21 cellular contexts compared by ENCODE assay signal in the genomic region with DNA sequence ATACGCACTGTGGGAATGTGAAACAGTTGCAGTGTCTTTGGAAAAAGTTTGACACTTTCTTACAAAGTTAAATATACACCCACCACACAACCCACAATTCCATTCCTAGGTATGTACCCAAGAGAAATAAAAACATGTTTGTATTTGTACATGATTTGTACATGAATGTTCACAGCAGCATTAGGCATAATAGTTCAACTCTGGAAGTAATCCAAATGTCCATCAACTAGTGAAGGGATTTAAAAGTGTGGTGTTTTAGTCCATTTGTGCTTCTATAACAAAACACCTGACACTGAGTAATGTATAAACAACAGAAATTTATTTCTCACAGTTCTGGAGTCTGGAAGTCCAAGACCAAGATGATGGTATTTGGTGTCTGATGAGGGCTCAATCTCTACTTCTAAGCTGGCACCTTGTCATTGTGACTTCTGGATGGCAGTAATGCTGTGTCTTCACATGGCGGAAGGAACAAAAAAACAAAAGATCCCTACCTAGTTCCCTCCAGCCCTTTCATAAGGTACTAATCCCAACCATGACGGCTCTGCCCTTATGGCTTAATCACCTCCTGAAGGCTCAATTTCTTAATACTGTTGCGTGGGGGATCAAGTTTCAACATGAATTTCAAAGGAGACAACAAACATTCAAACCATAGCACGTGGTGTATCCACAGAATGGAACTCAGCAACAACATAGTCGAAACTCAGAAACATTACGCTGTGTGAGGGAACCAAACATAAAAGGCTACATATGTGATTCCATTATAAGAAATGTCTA.
DNase-seq lines count a peak whose midpoint lies in the region; ATAC-seq and TF ChIP-seq lines count a peak whose summit lies in the region.
"Had no signal": no experiment of that assay in that cellular context is flagged by ENCODE, and none has a peak within 500 bp of the region (broad histone marks: within the 10 kb centered on the region; RNA-seq: fewer than 3 reads in every experiment).

No MANE protein-coding gene starts in this region.

- H3K9me3 ChIP-seq in gastrocnemius medialis = no peaks in the 10 kb centered on the region
- H3K9me3 ChIP-seq: adrenal gland, SJSA1, transverse colon had no signal

- H3K36me3 ChIP-seq in gastrocnemius medialis = no peaks in the 10 kb centered on the region
- H3K36me3 ChIP-seq: adrenal gland, SJSA1, stomach, transverse colon had no signal

- H3K27ac ChIP-seq in gastrocnemius medialis = peak overlapping the region; percentile 90 to 96 (median 94)
- H3K27ac ChIP-seq: adrenal gland, SJSA1, stomach, transverse colon had no signal

- TF ChIP-seq POLR2A in gastrocnemius medialis (IDR thresholded peaks at IDR 0.05) = peak; percentile 20 to 33

- DNase-seq in NCI-H2107 treated with DMSO at 0.1 percent for 48 hours (lab: John Stamatoyannopoulos, UW; ENCODE audit: unreplicated experiment) (peak; percentile 88), NCI-H2107 (lab: John Stamatoyannopoulos, UW) (no peak), NCI-H82 treated with DMSO at 0.1 percent for 48 hours (lab: John Stamatoyannopoulos, UW; ENCODE audit: unreplicated experiment) (peak; percentile 34), gastrocnemius medialis (peak; percentile 30 to 51), HK-2 (ENCODE audit: unreplicated experiment) (no peak)
- DNase-seq in stimulated activated CD4-positive, alpha-beta T cell treated with anti-CD3 and anti-CD28 coated beads, Interleukin-2, amount 100 ng/mL, for 48 hours = no peak
- DNase-seq: 8988T; activated T-cell treated with anti-CD3 and anti-CD28 coated beads, Interleukin-2, amount 50 U/mL, for 1 hour; adrenal gland; COR-L47; HFFc6; mesenchymal stem cell; naive thymus-derived CD4-positive, alpha-beta T cell; NCI-H1092 treated with DMSO at 0.1 percent for 48 hours; right cardiac atrium; stomach; transverse colon had no signal

- no peak for TF ChIP-seq CTCF in gastrocnemius medialis (IDR thresholded peaks at IDR 0.05 in 4 of 5, conservative IDR thresholded peaks at IDR 0.05 in 1 of 5)

- H3K4me1 ChIP-seq in gastrocnemius medialis = peaks cover 40 to 48% of the 10 kb centered on the region in 2 donors
- H3K4me1 ChIP-seq: adrenal gland, stomach had no signal

- in situ Hi-C loops in gastrocnemius medialis (cut with MboI; ENCODE audit: low sequenced_read_pairs in 4 of 4) = no loop called here

- H3K27me3 ChIP-seq in gastrocnemius medialis = no peaks in the 10 kb centered on the region
- H3K27me3 ChIP-seq: adrenal gland, SJSA1, stomach, transverse colon had no signal

- peak; percentile 89 for ATAC-seq in esophagus mucosa
- ATAC-seq in gastrocnemius medialis = peak; percentile 19 to 33
- no peak for ATAC-seq in GM21360 (IDR thresholded peaks at IDR 0.05; ENCODE audit: unreplicated experiment)
- ATAC-seq: naive thymus-derived CD4-positive, alpha-beta T cell; Panc1; right cardiac atrium had no signal

- H3K4me3 ChIP-seq in gastrocnemius medialis = peak overlapping the region in 1 of 4 donors; percentile 7
- H3K4me3 ChIP-seq: adrenal gland, SJSA1, stomach, transverse colon had no signal

- intact Hi-C loops in gastrocnemius medialis (cut with DNase I; ENCODE audit: low total_unique reads) = loop anchor here (1.0 kb wide), 1 partner anchor 10 kb away; no protein-coding TSS in a partner anchor

Comparison
In these comparisons a context has a peak if more than half of its experiments do, and no peak if none do; other contexts are left out.
1. DNase-seq: peak in NCI-H2107 treated with DMSO at 0.1 percent for 48 hours (single experiment), NCI-H82 treated with DMSO at 0.1 percent for 48 hours (single experiment) and gastrocnemius medialis (2 of 2); none in NCI-H2107 (single experiment), HK-2 (single experiment) and stimulated activated CD4-positive, alpha-beta T cell treated with anti-CD3 and anti-CD28 coated beads, Interleukin-2, amount 100 ng/mL, for 48 hours (0 of 2).